Comparison of ENCODE assay signal across 19 cellular contexts in the genomic region with DNA sequence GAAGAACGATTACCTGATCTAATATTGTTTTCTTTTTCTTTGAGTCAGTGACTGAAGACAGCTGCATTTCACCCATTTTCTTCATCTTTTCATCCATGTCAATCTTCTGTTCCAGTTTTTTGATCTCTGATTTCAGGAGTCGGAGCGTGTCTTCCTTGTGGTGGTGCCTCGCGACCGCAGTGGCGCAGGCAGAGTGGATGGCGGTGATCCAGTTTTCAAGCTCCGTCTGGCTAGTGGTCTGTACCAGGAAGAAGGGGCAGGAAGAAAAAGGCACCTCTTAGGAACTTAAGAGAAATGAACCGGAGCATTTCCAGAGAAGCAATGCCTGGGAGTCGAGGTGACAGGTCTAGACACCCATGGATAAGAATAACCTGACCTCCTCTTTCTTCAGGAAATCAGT.
"Had no signal": no experiment of that assay in that cellular context is flagged by ENCODE, and none has a peak within 500 bp of the region (broad histone marks: within the 10 kb centered on the region; RNA-seq: fewer than 3 reads in every experiment).

No MANE protein-coding gene starts in this region.

- H3K9me3 Mint-ChIP-seq: dendritic cell treated with granulocyte-macrophage colony-stimulating factor and Interleukin-4, amounts not matched to agents 40 ng/mL and 50 ng/mL, for 4 days; effector memory CD8-positive, alpha-beta T cell; endodermal cell had no signal

- DNase-seq: colonic mucosa; cortex of kidney; dermis blood vessel endothelial cell; effector CD4-positive, alpha-beta T cell; effector CD8-positive, alpha-beta T cell; effector memory CD4-positive, alpha-beta T cell; effector memory CD8-positive, alpha-beta T cell; endodermal cell; erythroblast; esophagus squamous epithelium; foreskin fibroblast; foreskin keratinocyte; foreskin melanocyte; gastrocnemius medialis; glutamatergic neuron; head of caudate nucleus; heart left ventricle; heart right ventricle had no signal

- H3K27ac Mint-ChIP-seq: dendritic cell treated with granulocyte-macrophage colony-stimulating factor and Interleukin-4, amounts not matched to agents 40 ng/mL and 50 ng/mL, for 4 days; endodermal cell had no signal

- H3K4me3 Mint-ChIP-seq: dendritic cell treated with granulocyte-macrophage colony-stimulating factor and Interleukin-4, amounts not matched to agents 40 ng/mL and 50 ng/mL, for 4 days; effector memory CD8-positive, alpha-beta T cell; endodermal cell had no signal

- H3K27me3 Mint-ChIP-seq: dendritic cell treated with granulocyte-macrophage colony-stimulating factor and Interleukin-4, amounts not matched to agents 40 ng/mL and 50 ng/mL, for 4 days; effector memory CD8-positive, alpha-beta T cell had no signal
